Comparison of ENCODE assay signal across 1 cellular context in the genomic region with DNA sequence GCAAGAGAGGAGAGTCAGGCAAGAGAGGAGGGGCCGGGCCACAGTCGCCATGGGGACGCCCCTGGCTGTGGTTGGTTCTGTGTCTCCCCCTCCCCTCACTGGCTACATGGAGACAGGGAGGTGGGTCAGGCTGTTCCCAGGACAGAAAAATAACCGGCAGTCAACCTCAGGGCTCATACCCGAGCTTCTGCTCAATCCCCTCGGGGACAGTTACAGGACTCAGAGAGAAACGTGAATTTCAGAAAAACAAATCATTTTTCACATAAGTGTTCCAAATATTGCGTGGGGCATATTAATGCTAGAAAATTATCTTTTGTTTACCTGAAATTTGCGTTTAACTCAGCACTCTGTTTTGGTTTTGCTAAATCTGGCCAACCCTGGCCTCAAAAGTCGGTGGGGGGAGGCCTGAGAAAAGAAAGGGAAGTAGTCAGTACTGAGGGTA.
TF ChIP-seq lines count a peak whose summit lies in the region.

No MANE protein-coding gene starts in this region.

TF ChIP-seq in endothelial cell of umbilical vein, 7 proteins besides CTCF, POLR2A, EP300 and RAD21:
- TF ChIP-seq GATA2 (IDR thresholded peaks at IDR 0.05; ENCODE audit: insufficient read depth, insufficient read length, low read depth, low read length): no peak
